ENCODE assay signal across 1 cellular context in the genomic region with DNA sequence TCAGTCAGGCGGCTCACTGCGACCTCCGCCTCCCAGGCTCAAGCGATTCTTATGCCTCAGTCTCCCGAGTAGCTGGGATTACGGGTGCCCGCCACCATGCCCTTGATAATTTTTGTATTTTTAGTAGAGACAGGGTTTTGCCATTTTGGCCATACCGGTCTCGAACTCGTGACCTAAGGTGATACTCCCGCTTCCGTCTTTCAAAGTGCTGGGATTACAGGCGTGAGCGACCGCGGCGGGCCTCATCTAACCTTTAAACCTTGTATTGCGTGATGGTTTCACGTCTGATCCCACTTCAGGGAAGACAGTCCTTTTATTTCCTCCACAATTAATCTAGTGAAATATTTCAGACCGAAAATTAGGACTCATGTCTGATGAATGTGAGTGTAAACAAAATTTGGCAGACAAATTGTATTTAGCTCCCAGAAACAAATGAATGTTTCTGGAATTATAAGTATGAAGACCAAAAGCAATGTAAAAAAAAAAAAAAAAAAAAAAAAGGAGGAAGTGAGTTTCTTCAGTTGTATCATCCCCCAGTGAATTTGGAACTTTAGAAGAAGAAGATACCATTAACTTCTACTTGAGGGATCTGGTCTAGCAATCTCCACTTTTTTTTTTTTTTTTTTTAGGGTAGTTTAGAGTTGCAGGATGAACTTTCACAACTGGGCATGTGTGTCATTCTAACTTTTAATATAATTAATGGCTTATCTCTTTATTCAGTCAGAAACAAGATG.
A peak's percentile ranks its signal among the peaks of the same experiment; 100 is the strongest.
TF ChIP-seq lines count a peak whose summit lies in the region.

No MANE protein-coding gene starts in this region.

TF ChIP-seq in K562, 482 proteins besides CTCF, POLR2A, EP300 and RAD21 (continued from another document):
- TF ChIP-seq NR2C2 (CRISPR knock-in tag; IDR thresholded peaks at IDR 0.05) (no peak), NR2C2 (tag; IDR thresholded peaks at IDR 0.05) (peak; percentile 60), DPF2 (IDR thresholded peaks at IDR 0.05) (peak; percentile 46; the same call in 1 of the 2 replicates), SIN3A (IDR thresholded peaks at IDR 0.05; ENCODE audit: borderline replicate concordance in 2 of 2, control insufficient read depth in 1 of 2, low read depth in 2 of 2, low read length in 2 of 2) (peak in 1 of 2 experiments; percentile 20; a peak in 1 of 4 replicates), MAFF (IDR thresholded peaks at IDR 0.05; ENCODE audit: low read length) (no peak), LEF1 (IDR thresholded peaks at IDR 0.05) (peak; percentile 10; the same call in 1 of the 2 replicates), RBM15 (IDR thresholded peaks at IDR 0.05; ENCODE audit: insufficient read depth, low read length) (no peak), ETV1 (tag; conservative IDR thresholded peaks at IDR 0.05; ENCODE audit: low read depth) (no peak; the same call in 1 of the 2 replicates), MTA3 (IDR thresholded peaks at IDR 0.05; ENCODE audit: borderline replicate concordance) (peak; percentile 20; the same call in 1 of the 2 replicates), ZNF165 (CRISPR knock-in tag; IDR thresholded peaks at IDR 0.05; ENCODE audit: borderline replicate concordance) (no peak), BCOR (IDR thresholded peaks at IDR 0.05) (peak; percentile 51; the same call in 1 of the 2 replicates), TOE1 (IDR thresholded peaks at IDR 0.05; ENCODE audit: borderline replicate concordance) (0 out of 2 replicates have a peak, but pooled peaks have one; percentile 74), TOE1 (CRISPR knock-in tag; IDR thresholded peaks at IDR 0.05; ENCODE audit: borderline replicate concordance, low read depth) (no peak), ZNF668 (CRISPR knock-in tag; IDR thresholded peaks at IDR 0.05) (no peak), BRF1 (IDR thresholded peaks at IDR 0.05; ENCODE audit: borderline replicate concordance, extremely low read depth, insufficient read length) (no peak), SPI1 (IDR thresholded peaks at IDR 0.05; ENCODE audit: borderline replicate concordance, low read depth, low read length) (peak; percentile 69), RB1 (IDR thresholded peaks at IDR 0.05; ENCODE audit: low read depth) (peak; percentile 5; the same call in 1 of the 2 replicates), L3MBTL2 (IDR thresholded peaks at IDR 0.05) (0 out of 2 replicates have a peak, but pooled peaks have one; percentile 27), CXXC5 (CRISPR knock-in tag; IDR thresholded peaks at IDR 0.05) (0 out of 2 replicates have a peak, but pooled peaks have one; percentile 23), ZNF384 (IDR thresholded peaks at IDR 0.05; ENCODE audit: low read depth, low read length) (peak; percentile 59; the same call in 1 of the 2 replicates), HDAC1 (IDR thresholded peaks at IDR 0.05) (0 out of 4 replicates have a peak, but pooled peaks of 1 of the 2 experiments have one; percentile 34)
- TF ChIP-seq, protein P1, sequence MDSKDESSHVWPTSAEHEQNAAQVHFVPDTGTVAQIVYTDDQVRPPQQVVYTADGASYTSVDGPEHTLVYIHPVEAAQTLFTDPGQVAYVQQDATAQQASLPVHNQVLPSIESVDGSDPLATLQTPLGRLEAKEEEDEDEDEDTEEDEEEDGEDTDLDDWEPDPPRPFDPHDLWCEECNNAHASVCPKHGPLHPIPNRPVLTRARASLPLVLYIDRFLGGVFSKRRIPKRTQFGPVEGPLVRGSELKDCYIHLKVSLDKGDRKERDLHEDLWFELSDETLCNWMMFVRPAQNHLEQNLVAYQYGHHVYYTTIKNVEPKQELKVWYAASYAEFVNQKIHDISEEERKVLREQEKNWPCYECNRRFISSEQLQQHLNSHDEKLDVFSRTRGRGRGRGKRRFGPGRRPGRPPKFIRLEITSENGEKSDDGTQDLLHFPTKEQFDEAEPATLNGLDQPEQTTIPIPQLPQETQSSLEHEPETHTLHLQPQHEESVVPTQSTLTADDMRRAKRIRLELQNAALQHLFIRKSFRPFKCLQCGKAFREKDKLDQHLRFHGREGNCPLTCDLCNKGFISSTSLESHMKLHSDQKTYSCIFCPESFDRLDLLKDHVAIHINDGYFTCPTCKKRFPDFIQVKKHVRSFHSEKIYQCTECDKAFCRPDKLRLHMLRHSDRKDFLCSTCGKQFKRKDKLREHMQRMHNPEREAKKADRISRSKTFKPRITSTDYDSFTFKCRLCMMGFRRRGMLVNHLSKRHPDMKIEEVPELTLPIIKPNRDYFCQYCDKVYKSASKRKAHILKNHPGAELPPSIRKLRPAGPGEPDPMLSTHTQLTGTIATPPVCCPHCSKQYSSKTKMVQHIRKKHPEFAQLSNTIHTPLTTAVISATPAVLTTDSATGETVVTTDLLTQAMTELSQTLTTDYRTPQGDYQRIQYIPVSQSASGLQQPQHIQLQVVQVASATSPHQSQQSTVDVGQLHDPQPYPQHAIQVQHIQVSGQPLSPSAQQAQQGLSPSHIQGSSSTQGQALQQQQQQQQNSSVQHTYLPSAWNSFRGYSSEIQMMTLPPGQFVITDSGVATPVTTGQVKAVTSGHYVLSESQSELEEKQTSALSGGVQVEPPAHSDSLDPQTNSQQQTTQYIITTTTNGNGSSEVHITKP (IDR thresholded peaks at IDR 0.05; ENCODE audit: partially characterized antibody) = peak; percentile 56
- TF ChIP-seq, protein P2, sequence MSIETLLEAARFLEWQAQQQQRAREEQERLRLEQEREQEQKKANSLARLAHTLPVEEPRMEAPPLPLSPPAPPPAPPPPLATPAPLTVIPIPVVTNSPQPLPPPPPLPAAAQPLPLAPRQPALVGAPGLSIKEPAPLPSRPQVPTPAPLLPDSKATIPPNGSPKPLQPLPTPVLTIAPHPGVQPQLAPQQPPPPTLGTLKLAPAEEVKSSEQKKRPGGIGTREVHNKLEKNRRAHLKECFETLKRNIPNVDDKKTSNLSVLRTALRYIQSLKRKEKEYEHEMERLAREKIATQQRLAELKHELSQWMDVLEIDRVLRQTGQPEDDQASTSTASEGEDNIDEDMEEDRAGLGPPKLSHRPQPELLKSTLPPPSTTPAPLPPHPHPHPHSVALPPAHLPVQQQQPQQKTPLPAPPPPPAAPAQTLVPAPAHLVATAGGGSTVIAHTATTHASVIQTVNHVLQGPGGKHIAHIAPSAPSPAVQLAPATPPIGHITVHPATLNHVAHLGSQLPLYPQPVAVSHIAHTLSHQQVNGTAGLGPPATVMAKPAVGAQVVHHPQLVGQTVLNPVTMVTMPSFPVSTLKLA (conservative IDR thresholded peaks at IDR 0.05) = 0 out of 4 replicates have a peak, but pooled peaks of 1 of the 2 experiments have one; percentile 15
- TF ChIP-seq, protein P3, sequence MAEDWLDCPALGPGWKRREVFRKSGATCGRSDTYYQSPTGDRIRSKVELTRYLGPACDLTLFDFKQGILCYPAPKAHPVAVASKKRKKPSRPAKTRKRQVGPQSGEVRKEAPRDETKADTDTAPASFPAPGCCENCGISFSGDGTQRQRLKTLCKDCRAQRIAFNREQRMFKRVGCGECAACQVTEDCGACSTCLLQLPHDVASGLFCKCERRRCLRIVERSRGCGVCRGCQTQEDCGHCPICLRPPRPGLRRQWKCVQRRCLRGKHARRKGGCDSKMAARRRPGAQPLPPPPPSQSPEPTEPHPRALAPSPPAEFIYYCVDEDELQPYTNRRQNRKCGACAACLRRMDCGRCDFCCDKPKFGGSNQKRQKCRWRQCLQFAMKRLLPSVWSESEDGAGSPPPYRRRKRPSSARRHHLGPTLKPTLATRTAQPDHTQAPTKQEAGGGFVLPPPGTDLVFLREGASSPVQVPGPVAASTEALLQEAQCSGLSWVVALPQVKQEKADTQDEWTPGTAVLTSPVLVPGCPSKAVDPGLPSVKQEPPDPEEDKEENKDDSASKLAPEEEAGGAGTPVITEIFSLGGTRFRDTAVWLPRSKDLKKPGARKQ (CRISPR knock-in tag; IDR thresholded peaks at IDR 0.05) = no peak
- TF ChIP-seq, protein P4, sequence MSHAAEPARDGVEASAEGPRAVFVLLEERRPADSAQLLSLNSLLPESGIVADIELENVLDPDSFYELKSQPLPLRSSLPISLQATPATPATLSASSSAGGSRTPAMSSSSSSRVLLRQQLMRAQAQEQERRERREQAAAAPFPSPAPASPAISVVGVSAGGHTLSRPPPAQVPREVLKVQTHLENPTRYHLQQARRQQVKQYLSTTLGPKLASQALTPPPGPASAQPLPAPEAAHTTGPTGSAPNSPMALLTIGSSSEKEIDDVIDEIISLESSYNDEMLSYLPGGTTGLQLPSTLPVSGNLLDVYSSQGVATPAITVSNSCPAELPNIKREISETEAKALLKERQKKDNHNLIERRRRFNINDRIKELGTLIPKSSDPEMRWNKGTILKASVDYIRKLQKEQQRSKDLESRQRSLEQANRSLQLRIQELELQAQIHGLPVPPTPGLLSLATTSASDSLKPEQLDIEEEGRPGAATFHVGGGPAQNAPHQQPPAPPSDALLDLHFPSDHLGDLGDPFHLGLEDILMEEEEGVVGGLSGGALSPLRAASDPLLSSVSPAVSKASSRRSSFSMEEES (CRISPR knock-in tag; IDR thresholded peaks at IDR 0.05) = peak; percentile 69
- TF ChIP-seq, protein P5, sequence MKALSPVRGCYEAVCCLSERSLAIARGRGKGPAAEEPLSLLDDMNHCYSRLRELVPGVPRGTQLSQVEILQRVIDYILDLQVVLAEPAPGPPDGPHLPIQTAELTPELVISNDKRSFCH (CRISPR knock-in tag; IDR thresholded peaks at IDR 0.05) = no peak
- TF ChIP-seq, protein P5 (tag; IDR thresholded peaks at IDR 0.05) = 0 out of 2 replicates have a peak, but pooled peaks have one; percentile 20
